Comparison of ENCODE assay signal across 9 cellular contexts in genomic region chr4:87209696-87210095, GRCh38. TPM values are rescaled to one million over a fixed set of nuclear protein-coding genes. Genes with fewer than 3 reads are reported as not detected.
A peak's percentile ranks its signal among the peaks of the same experiment; 100 is the strongest.
DNase-seq lines count a peak whose midpoint lies in the region; ATAC-seq lines count a peak whose summit lies in the region.
"Had no signal": no experiment of that assay in that cellular context is flagged by ENCODE, and none has a peak within 500 bp of the region (broad histone marks: within the 10 kb centered on the region; RNA-seq: fewer than 3 reads in every experiment).

No MANE protein-coding gene starts in this region.

- peak overlapping the region; percentile 17 to 61 (median 28) for H3K4me3 Mint-ChIP-seq in T-cell
- H3K4me3 Mint-ChIP-seq: central memory CD8-positive, alpha-beta T cell had no signal

- no peaks in the 10 kb centered on the region for H3K27me3 ChIP-seq in mononuclear cell (ENCODE audit: insufficient read depth, low read length)

- ATAC-seq in HG02973 (IDR thresholded peaks at IDR 0.05; ENCODE audit: unreplicated experiment), result peak; percentile 80
- ATAC-seq in T-cell (replicated peaks in 1 of 4), result peak; percentile 27 to 89 (median 57)

- peaks cover 24% of the 10 kb centered on the region for H3K36me3 Mint-ChIP-seq in T-cell

- H3K27me3 Mint-ChIP-seq in T-cell, result no peaks in the 10 kb centered on the region
- H3K27me3 Mint-ChIP-seq: central memory CD8-positive, alpha-beta T cell had no signal

- DNase-seq in NK-92 treated with Interleukin-12 subunit alpha and Interleukin-12 subunit beta, amount 100 ng/mL, for 24 hours (lab: John Stamatoyannopoulos, UW), result peak; percentile 0
- DNase-seq in NK-92 (lab: John Stamatoyannopoulos, UW; ENCODE audit: unreplicated experiment), result no peak
- peak in 22 of 34 experiments; percentile 4 to 55 (median 22) for DNase-seq in T-cell
- no peak for DNase-seq in stimulated activated CD4-positive, alpha-beta T cell treated with anti-CD3 and anti-CD28 coated beads, Interleukin-2, amount 100 ng/mL, for 24 hours
- no peak for DNase-seq in NCI-H1417 treated with DMSO at 0.1 percent for 48 hours (lab: John Stamatoyannopoulos, UW)
- no peak for DNase-seq in activated T-cell treated with anti-CD3 and anti-CD28 coated beads for 4 hours

- CTCF ChIA-PET in T-cell (lab: Charles Lee), result interaction anchor here (0.6 to 1.6 kb wide), 4 partner anchors 10 to 257 kb away, joined by 3 to 6 read pairs (median 5); no protein-coding TSS in a partner anchor

- POLR2A ChIA-PET in T-cell (lab: Charles Lee), result interaction anchor here in 1 of 2 donors (0.6 kb wide), 1 partner anchor 1094 kb away, joined by 3 read pairs; no protein-coding TSS in a partner anchor

- H3K4me3 ChIP-seq in mononuclear cell (ENCODE audit: low read length), result peak overlapping the region; percentile 34

- H3K9me3 Mint-ChIP-seq in T-cell, result peaks cover 0 to 3% (median 0%) of the 10 kb centered on the region in 3 donors
- H3K9me3 Mint-ChIP-seq: central memory CD8-positive, alpha-beta T cell had no signal

- H3K9me3 ChIP-seq in mononuclear cell (ENCODE audit: low read depth, low read length), result no peaks in the 10 kb centered on the region

- peaks cover 16 to 25% (median 16%) of the 10 kb centered on the region in 3 donors for H3K4me1 Mint-ChIP-seq in T-cell

- H3K4me1 ChIP-seq in mononuclear cell (ENCODE audit: insufficient read depth, low read length), result peaks cover 20% of the 10 kb centered on the region

- H3K27ac Mint-ChIP-seq in T-cell, result no peak overlapping the region

RNA-seq across cellular contexts. Expression of gene KLHL8, which starts 10.7 kb away (rescaled TPM):
- total RNA-seq in T-cell (10 to 100 TPM in 2 of 5 donors, 1 to 10 TPM in 3; 8.5 to 11.8 (median 9.8) TPM), mononuclear cell (14.1 TPM)

Comparison
In these comparisons a context has a peak if more than half of its experiments do, and no peak if none do; other contexts are left out.
1. DNase-seq: peak in NK-92 treated with Interleukin-12 subunit alpha and Interleukin-12 subunit beta, amount 100 ng/mL, for 24 hours (single experiment) and T-cell (22 of 34); none in NK-92 (single experiment), stimulated activated CD4-positive, alpha-beta T cell treated with anti-CD3 and anti-CD28 coated beads, Interleukin-2, amount 100 ng/mL, for 24 hours (0 of 2), NCI-H1417 treated with DMSO at 0.1 percent for 48 hours (single experiment) and activated T-cell treated with anti-CD3 and anti-CD28 coated beads for 4 hours (single experiment).